19 cellular contexts compared by ENCODE assay signal in the genomic region with DNA sequence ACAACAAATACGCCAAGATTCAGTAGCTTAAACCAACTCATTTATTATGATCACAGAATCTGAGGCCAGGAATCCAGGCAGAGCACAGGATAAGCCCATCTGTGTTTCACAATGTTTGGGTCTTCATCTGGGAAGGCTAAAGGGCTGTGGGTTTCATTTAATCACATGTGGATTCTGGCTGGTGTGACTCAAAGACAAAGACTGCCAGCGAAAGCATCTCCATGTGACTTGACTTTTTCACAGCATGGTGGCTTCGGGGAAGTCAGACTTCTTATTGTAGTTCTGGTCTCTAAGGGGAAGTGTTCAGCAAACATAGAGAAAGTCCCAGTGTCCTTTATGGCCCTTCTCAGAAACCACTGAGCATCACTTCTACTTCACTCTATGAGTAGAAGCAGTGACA.
DNase-seq lines count a peak whose midpoint lies in the region; TF ChIP-seq lines count a peak whose summit lies in the region.
"Had no signal": no experiment of that assay in that cellular context is flagged by ENCODE, and none has a peak within 500 bp of the region (broad histone marks: within the 10 kb centered on the region; RNA-seq: fewer than 3 reads in every experiment).

No MANE protein-coding gene starts in this region.

- no peaks in the 10 kb centered on the region for H3K79me2 ChIP-seq in smooth muscle cell (ENCODE audit: low read depth)

- H3K9me3 Mint-ChIP-seq in osteocyte (ENCODE audit: unreplicated experiment): no peaks in the 10 kb centered on the region
- no peaks in the 10 kb centered on the region for H3K9me3 Mint-ChIP-seq in activated naive CD8-positive, alpha-beta T cell treated with anti-CD3 and anti-CD28 coated beads for 36 hours
- no peaks in the 10 kb centered on the region for H3K9me3 Mint-ChIP-seq in HFFc6

- 47% methylated on average over 3 of the region's 3 CpGs for WGBS in smooth muscle cell (ENCODE audit: low lambda C conversion rate)

- DNase-seq in LHCN-M2 (ENCODE audit: low read depth) (peak; percentile 3), choroid plexus epithelial cell (ENCODE audit: low read depth) (peak; percentile 1), iPS DF 19.7 (ENCODE audit: low read depth, low spot score) (peak; percentile 20), smooth muscle cell (lab: John Stamatoyannopoulos, UW; ENCODE audit: unreplicated experiment) (no peak), osteocyte (ENCODE audit: extremely low spot score, unreplicated experiment) (no peak), HFFc6 (no peak)
- DNase-seq in activated naive CD8-positive, alpha-beta T cell treated with anti-CD3 and anti-CD28 coated beads for 36 hours: no peak
- DNase-seq: C1 segment of cervical spinal cord; CD8-positive, alpha-beta memory T cell; DMS53; HCEC 1CT; NCI-H187; NCI-H2107; NCI-H510A; NCI-H774; OCI-M1; Right ventricle myocardium superior; SK-N-SH had no signal

- H3K27ac ChIP-seq in smooth muscle cell (ENCODE audit: low read depth): no peak overlapping the region

- H3K4me1 Mint-ChIP-seq in osteocyte (ENCODE audit: unreplicated experiment) (peaks cover 4% of the 10 kb centered on the region), HFFc6 (ENCODE audit: low read depth) (no peaks in the 10 kb centered on the region)
- no peaks in the 10 kb centered on the region for H3K4me1 Mint-ChIP-seq in activated naive CD8-positive, alpha-beta T cell treated with anti-CD3 and anti-CD28 coated beads for 36 hours
- H3K4me1 Mint-ChIP-seq: CD8-positive, alpha-beta memory T cell had no signal

- H4K20me1 ChIP-seq in smooth muscle cell (ENCODE audit: low read depth): no peaks in the 10 kb centered on the region

- H3K4me3 ChIP-seq in choroid plexus epithelial cell (ENCODE audit: low read depth, low read length): no peak overlapping the region
- H3K4me3 ChIP-seq in smooth muscle cell: no peak overlapping the region
- H3K4me3 ChIP-seq: K562 had no signal

- TF ChIP-seq CTCF in choroid plexus epithelial cell (conservative IDR thresholded peaks at IDR 0.05; ENCODE audit: low read depth, low read length) (no peak), smooth muscle cell (IDR thresholded peaks at IDR 0.05; ENCODE audit: borderline replicate concordance, insufficient read depth, poor library complexity, severe bottlenecking) (no peak), osteocyte (IDR thresholded peaks at IDR 0.05) (no peak), HFFc6 (IDR thresholded peaks at IDR 0.05) (no peak)

- H3K27me3 Mint-ChIP-seq in osteocyte (ENCODE audit: unreplicated experiment) (peaks cover 4% of the 10 kb centered on the region), HFFc6 (ENCODE audit: insufficient read depth) (no peaks in the 10 kb centered on the region; the same call in 1 of the 2 replicates)
- H3K27me3 Mint-ChIP-seq in activated naive CD8-positive, alpha-beta T cell treated with anti-CD3 and anti-CD28 coated beads for 36 hours: no peaks in the 10 kb centered on the region
- H3K27me3 Mint-ChIP-seq: CD8-positive, alpha-beta memory T cell had no signal

- H3K4me3 Mint-ChIP-seq in osteocyte (ENCODE audit: unreplicated experiment) (no peak overlapping the region), HFFc6 (no peak overlapping the region)
- no peak overlapping the region for H3K4me3 Mint-ChIP-seq in activated naive CD8-positive, alpha-beta T cell treated with anti-CD3 and anti-CD28 coated beads for 36 hours
- H3K4me3 Mint-ChIP-seq: CD8-positive, alpha-beta memory T cell had no signal

- no peaks in the 10 kb centered on the region for H3K36me3 Mint-ChIP-seq in osteocyte (ENCODE audit: unreplicated experiment)
- no peaks in the 10 kb centered on the region for H3K36me3 Mint-ChIP-seq in activated naive CD8-positive, alpha-beta T cell treated with anti-CD3 and anti-CD28 coated beads for 36 hours
- H3K36me3 Mint-ChIP-seq in HFFc6 (ENCODE audit: low read depth): no peaks in the 10 kb centered on the region

- H2AFZ ChIP-seq in smooth muscle cell (ENCODE audit: low read depth): no peak overlapping the region

- H3K27me3 ChIP-seq in smooth muscle cell (ENCODE audit: low read depth): no peaks in the 10 kb centered on the region

- H3K4me2 ChIP-seq in smooth muscle cell: peak overlapping the region; percentile 26
- H3K4me2 ChIP-seq: SK-N-SH had no signal

- H3K9ac ChIP-seq in smooth muscle cell (ENCODE audit: low read depth): no peak overlapping the region
- H3K9ac ChIP-seq: SK-N-SH had no signal

- H3K4me1 ChIP-seq in smooth muscle cell (ENCODE audit: low read depth): no peaks in the 10 kb centered on the region

- no peaks in the 10 kb centered on the region for H3K9me3 ChIP-seq in smooth muscle cell (replicated peaks; ENCODE audit: low read depth)
- H3K9me3 ChIP-seq: SK-N-SH had no signal

- H3F3A ChIP-seq in smooth muscle cell (ENCODE audit: low read depth): no peaks in the 10 kb centered on the region

- H3K27ac Mint-ChIP-seq in osteocyte (ENCODE audit: unreplicated experiment) (no peak overlapping the region), HFFc6 (no peak overlapping the region)
- H3K27ac Mint-ChIP-seq in activated naive CD8-positive, alpha-beta T cell treated with anti-CD3 and anti-CD28 coated beads for 36 hours: no peak overlapping the region
- H3K27ac Mint-ChIP-seq: CD8-positive, alpha-beta memory T cell had no signal

- no peaks in the 10 kb centered on the region for H3K36me3 ChIP-seq in smooth muscle cell (ENCODE audit: low read depth)

Comparison
In these comparisons a context has a peak if more than half of its experiments do, and no peak if none do; other contexts are left out.
1. DNase-seq: peak in LHCN-M2 (single experiment), choroid plexus epithelial cell (single experiment) and iPS DF 19.7 (single experiment); none in smooth muscle cell (single experiment), osteocyte (single experiment), activated naive CD8-positive, alpha-beta T cell treated with anti-CD3 and anti-CD28 coated beads for 36 hours (single experiment) and HFFc6 (single experiment).